ENCODE assay signal across 1 cellular context in the genomic region with DNA sequence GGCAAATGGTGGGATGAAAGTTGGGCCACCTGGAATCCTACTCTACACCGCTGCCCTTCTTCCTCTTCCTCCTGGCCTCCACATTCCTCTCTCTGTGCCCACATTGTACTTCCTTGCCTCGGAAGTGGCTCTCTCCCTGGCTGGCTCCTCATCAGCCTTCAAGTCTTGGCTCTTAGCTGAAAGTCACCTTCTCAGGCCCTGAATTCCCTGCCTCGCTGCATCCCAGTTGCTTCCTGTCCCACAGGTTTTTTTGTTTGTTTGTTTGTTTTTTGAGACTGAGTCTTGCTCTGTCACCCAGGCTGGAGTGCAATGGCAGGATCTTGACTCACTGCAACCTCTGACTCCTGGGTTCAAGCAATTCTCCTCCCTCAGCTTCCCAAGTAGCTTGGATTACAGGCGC.
TF ChIP-seq lines count a peak whose summit lies in the region.

No MANE protein-coding gene starts in this region.

TF ChIP-seq in IMR-90, 13 proteins besides CTCF, POLR2A, EP300 and RAD21:
- TF ChIP-seq ELK1 (IDR thresholded peaks at IDR 0.05; ENCODE audit: borderline replicate concordance, low read depth, low read length) (no peak), BHLHE40 (IDR thresholded peaks at IDR 0.05; ENCODE audit: low read depth, low read length) (no peak), FOS (IDR thresholded peaks at IDR 0.05; ENCODE audit: low read depth, low read length) (no peak), CHD1 (IDR thresholded peaks at IDR 0.05; ENCODE audit: low read depth, low read length) (no peak), RCOR1 (IDR thresholded peaks at IDR 0.05; ENCODE audit: insufficient replicate concordance, low read length) (no peak), MAFK (IDR thresholded peaks at IDR 0.05; ENCODE audit: low read depth, low read length) (no peak)
